Comparison of ENCODE assay signal across 1 cellular context in the genomic region with DNA sequence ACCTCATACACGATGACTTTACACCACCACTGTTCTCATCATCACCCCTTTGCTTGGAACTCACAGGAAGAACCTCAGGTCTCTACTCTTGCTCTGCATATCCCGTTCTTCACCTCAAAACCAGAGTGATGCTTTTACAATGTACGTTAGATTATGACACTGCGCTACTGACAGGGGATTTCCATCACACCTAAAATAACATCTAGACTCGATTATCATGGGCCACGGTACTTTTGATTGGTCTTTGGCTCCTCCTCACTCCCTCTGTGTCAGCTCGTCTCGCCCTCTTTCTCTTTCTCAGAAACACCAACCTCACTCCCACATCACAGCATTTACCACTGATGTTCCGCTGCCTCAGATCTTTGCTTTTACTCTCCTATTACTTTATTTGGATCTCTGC.
TF ChIP-seq lines count a peak whose summit lies in the region.

No MANE protein-coding gene starts in this region.

TF ChIP-seq in WTC11, 78 proteins besides CTCF, POLR2A, EP300 and RAD21 (continued from another document):
- TF ChIP-seq USF1 (CRISPR knock-in tag; IDR thresholded peaks at IDR 0.05) (no peak), ZNF219 (CRISPR knock-in tag; IDR thresholded peaks at IDR 0.05; ENCODE audit: borderline replicate concordance) (no peak), RELA (CRISPR knock-in tag; IDR thresholded peaks at IDR 0.05; ENCODE audit: borderline replicate concordance) (no peak), MXD4 (CRISPR knock-in tag; IDR thresholded peaks at IDR 0.05; ENCODE audit: borderline replicate concordance) (no peak), ZNF317 (CRISPR knock-in tag; IDR thresholded peaks at IDR 0.05; ENCODE audit: borderline replicate concordance, low read depth) (no peak), EMX1 (CRISPR knock-in tag; IDR thresholded peaks at IDR 0.05) (no peak), ZMAT4 (CRISPR knock-in tag; IDR thresholded peaks at IDR 0.05) (no peak)
- TF ChIP-seq, protein P1, sequence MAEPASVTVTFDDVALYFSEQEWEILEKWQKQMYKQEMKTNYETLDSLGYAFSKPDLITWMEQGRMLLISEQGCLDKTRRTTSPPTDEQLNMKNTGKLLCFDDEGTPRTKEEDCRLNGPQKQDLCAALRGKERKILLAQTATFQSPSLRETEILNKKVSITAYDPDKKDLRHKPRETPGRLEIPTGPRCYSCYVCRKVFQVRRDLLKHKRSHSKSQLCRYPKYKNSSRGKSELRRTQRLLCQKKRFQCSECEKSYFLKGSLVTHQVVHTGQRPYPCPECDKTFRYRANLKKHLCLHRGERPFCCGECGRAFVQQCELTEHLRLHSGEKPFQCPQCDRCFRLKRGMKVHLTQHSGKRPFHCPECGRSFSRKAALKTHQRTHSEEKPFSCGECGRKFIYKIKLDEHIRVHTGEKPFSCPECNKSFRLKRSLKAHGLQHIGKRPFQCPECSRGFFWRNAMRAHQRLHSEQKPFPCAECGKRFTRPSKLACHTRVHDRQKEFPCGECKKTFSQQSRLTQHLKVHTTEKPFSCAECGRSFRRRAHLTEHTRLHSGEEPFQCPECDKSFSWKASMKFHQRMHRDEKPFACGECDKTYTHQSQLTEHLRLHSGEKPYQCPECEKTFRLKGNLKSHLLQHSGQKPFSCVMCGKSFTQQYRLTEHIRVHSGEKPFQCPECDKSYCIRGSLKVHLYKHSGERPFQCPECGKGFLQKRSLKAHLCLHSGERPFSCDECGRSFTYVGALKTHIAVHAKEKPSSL (CRISPR knock-in tag; conservative IDR thresholded peaks at IDR 0.05): no peak
